In the genomic region with DNA sequence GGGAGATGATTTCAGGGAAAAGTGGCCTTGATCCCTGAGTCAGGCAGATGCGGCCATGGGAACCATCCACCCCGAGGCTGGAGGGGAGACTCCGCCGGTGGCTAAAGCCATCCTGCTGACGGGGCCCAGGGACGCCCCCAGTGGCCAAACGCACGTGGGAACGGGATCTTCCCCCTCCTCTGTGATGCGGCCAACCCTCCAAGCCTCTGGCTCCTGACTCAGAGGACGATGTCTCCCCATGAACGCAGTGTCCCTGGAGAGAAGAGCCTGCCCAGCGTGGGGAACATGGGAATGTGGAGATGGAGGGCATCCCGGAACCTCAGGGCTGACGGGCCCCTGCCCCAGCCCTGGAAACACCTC, we compare ENCODE assay signal across 18 cellular contexts. TPM values are rescaled to one million over a fixed set of nuclear protein-coding genes. Genes with fewer than 3 reads are reported as not detected.
DNase-seq lines count a peak whose midpoint lies in the region; ATAC-seq, FAIRE-seq and TF ChIP-seq lines count a peak whose summit lies in the region.
"Had no signal": no experiment of that assay in that cellular context is flagged by ENCODE, and none has a peak within 500 bp of the region (broad histone marks: within the 10 kb centered on the region; RNA-seq: fewer than 3 reads in every experiment).

No MANE protein-coding gene starts in this region.

- H3K27ac ChIP-seq in A549 = peak overlapping the region; percentile 97 to 99
- H3K27ac ChIP-seq in K562 (ENCODE audit: extremely low read depth, low read depth, low read length) = no peak overlapping the region
- peak overlapping the region in 2 of 3 donors; percentile 99 to 100 for H3K27ac ChIP-seq in right lobe of liver
- no peak overlapping the region for H3K27ac ChIP-seq in CD4-positive, alpha-beta memory T cell (ENCODE audit: low read depth, low read length)
- H3K27ac ChIP-seq: cardiac muscle cell, ovary had no signal

- 50% methylated on average over 10 of the region's 15 CpGs for WGBS in A549 (ENCODE audit: missing lambda C conversion rate)
- WGBS in K562 (ENCODE audit: insufficient coverage, low coverage, missing lambda C conversion rate) = 89% methylated on average over 6 of the region's 15 CpGs
- WGBS in right lobe of liver (ENCODE audit: insufficient coverage, low coverage, low lambda C conversion rate, missing lambda C conversion rate) = no CpG with 5 or more reads among the region's 15 CpGs

- H2AFZ ChIP-seq in K562 (ENCODE audit: low read depth, low read length) = no peak overlapping the region

- POLR2A ChIA-PET in A549 (lab: Yijun Ruan, JAX) (no interaction called here), K562 (lab: Yijun Ruan, JAX) (no interaction called here)
- POLR2A ChIA-PET in CD4-positive, alpha-beta memory T cell (lab: Charles Lee; ENCODE audit: partially characterized antibody) = no interaction called here

- H3K27ac Mint-ChIP-seq in CD4-positive, alpha-beta memory T cell = peak overlapping the region in 2 of 7 donors; percentile 30 to 84
- H3K27ac Mint-ChIP-seq: activated CD4-positive, alpha-beta T cell treated with anti-CD3 and anti-CD28 coated beads, Interleukin-2, amount 10 ng/mL, durations not matched to agents 7 days and 5 days; B cell; stimulated activated naive B cell treated with anti-CD40 and anti-IgM and Interleukin-4, amounts not matched to agents 10 μg/mL and 1 μg/mL and 100 μg/mL, for 72 hours had no signal

- H3K4me1 ChIP-seq in A549 (peaks cover 100% of the 10 kb centered on the region), K562 (replicated peaks in 1 of 2; ENCODE audit: control insufficient read depth in 2 of 2, insufficient read depth in 2 of 2, low read length in 2 of 2) (peaks cover 0 to 63% of the 10 kb centered on the region in 2 experiments; a peak in 2 of 5 replicates), right lobe of liver (peaks cover 2 to 65% (median 27%) of the 10 kb centered on the region in 4 donors)
- H3K4me1 ChIP-seq in CD4-positive, alpha-beta memory T cell (ENCODE audit: insufficient read depth, low read length) = peaks cover 10% of the 10 kb centered on the region

- in situ Hi-C loops in K562 (cut with MboI) = no loop called here

- TF ChIP-seq RAD21 in A549 (conservative IDR thresholded peaks at IDR 0.05 in 1 of 2, IDR thresholded peaks at IDR 0.05 in 1 of 2) (no peak), K562 (CRISPR knock-in tag; conservative IDR thresholded peaks at IDR 0.05 in 1 of 2, IDR thresholded peaks at IDR 0.05 in 1 of 2) (no peak)

- H3K4me1 Mint-ChIP-seq in CD4-positive, alpha-beta memory T cell = peaks cover 0 to 35% (median 2%) of the 10 kb centered on the region in 4 donors

- FAIRE-seq in A549 (lab: Jason Lieb, UNC) = no peak
- FAIRE-seq in K562 (lab: Jason Lieb, UNC) = no peak
- FAIRE-seq: H54 had no signal

- H3K4me2 ChIP-seq in A549 (peak overlapping the region; percentile 79), K562 (ENCODE audit: insufficient read depth, low read length) (no peak overlapping the region)

- H3K4me3 Mint-ChIP-seq in CD4-positive, alpha-beta memory T cell = no peak overlapping the region
- H3K4me3 Mint-ChIP-seq: activated CD4-positive, alpha-beta T cell treated with anti-CD3 and anti-CD28 coated beads, Interleukin-2, amount 10 ng/mL, durations not matched to agents 7 days and 5 days; B cell; stimulated activated naive B cell treated with anti-CD40 and anti-IgM and Interleukin-4, amounts not matched to agents 10 μg/mL and 1 μg/mL and 100 μg/mL, for 72 hours had no signal

- peaks cover 0 to 4% (median 0%) of the 10 kb centered on the region in 8 donors for H3K9me3 Mint-ChIP-seq in CD4-positive, alpha-beta memory T cell
- H3K9me3 Mint-ChIP-seq: activated CD4-positive, alpha-beta T cell treated with anti-CD3 and anti-CD28 coated beads, Interleukin-2, amount 10 ng/mL, durations not matched to agents 7 days and 5 days; stimulated activated naive B cell treated with anti-CD40 and anti-IgM and Interleukin-4, amounts not matched to agents 10 μg/mL and 1 μg/mL and 100 μg/mL, for 72 hours had no signal

- intact Hi-C loops in K562 (cut with micrococcal nuclease) = no loop called here
- intact Hi-C loops in right lobe of liver (cut with DNase I) = no loop called here
- intact Hi-C loops in CD4-positive, alpha-beta memory T cell (cut with micrococcal nuclease) = no loop called here

- peak in 1 of 2 experiments; percentile 1; a peak in 3 of 6 replicates for ATAC-seq in A549
- ATAC-seq in K562 = no peak
- ATAC-seq in right lobe of liver = no peak
- ATAC-seq in GM21360 (IDR thresholded peaks at IDR 0.05; ENCODE audit: unreplicated experiment) = no peak
- ATAC-seq: stimulated activated naive B cell treated with anti-CD40 and anti-IgM and Interleukin-4, amounts not matched to agents 10 μg/mL and 1 μg/mL and 100 μg/mL, for 72 hours had no signal

- peaks cover 0 to 6% of the 10 kb centered on the region in 2 donors for H3K36me3 Mint-ChIP-seq in CD4-positive, alpha-beta memory T cell

- peak overlapping the region in 1 of 2 experiments; percentile 74; a peak in 2 of 4 replicates for H3K9ac ChIP-seq in K562 (ENCODE audit: insufficient read depth in 1 of 2, low read depth in 2 of 2, low read length in 2 of 2)

- H3K4me3 ChIP-seq in A549 (peak overlapping the region; percentile 15; the same call in 1 of the 3 replicates), GM12875 (ENCODE audit: low read depth, low read length) (no peak overlapping the region), K562 (no peak overlapping the region), right lobe of liver (peak overlapping the region in 2 of 3 donors; percentile 80 to 83)
- no peak overlapping the region for H3K4me3 ChIP-seq in CD4-positive, alpha-beta memory T cell (ENCODE audit: low read length in 2 of 2)
- H3K4me3 ChIP-seq: cardiac muscle cell, ovary had no signal

- H3K79me2 ChIP-seq in K562 (ENCODE audit: control insufficient read depth, insufficient read depth, low read length) = peaks cover 69% of the 10 kb centered on the region

- DNase-seq in A549 (ENCODE audit: low read depth in 1 of 2, low spot score in 1 of 2) (no peak), K562 (ENCODE audit: extremely low read depth in 1 of 4, low spot score in 3 of 4) (no peak), right lobe of liver (peak in 2 of 3 donors; percentile 69 to 73), NCI-H748 treated with DMSO at 0.1 percent for 48 hours (lab: John Stamatoyannopoulos, UW) (no peak)
- DNase-seq in CD4-positive, alpha-beta memory T cell = no peak
- DNase-seq in activated CD8-positive, alpha-beta memory T cell treated with anti-CD3 and anti-CD28 coated beads, Interleukin-2, amount 50 U/mL, for 4 hours = no peak
- DNase-seq: activated CD4-positive, alpha-beta T cell treated with anti-CD3 and anti-CD28 coated beads, Interleukin-2, amount 10 ng/mL, durations not matched to agents 7 days and 5 days; activated effector memory CD4-positive, alpha-beta T cell treated with Interleukin-2 at 50 U/mL for 16 hours; NCI-H1048; RPMI8226; stimulated activated CD4-positive, alpha-beta T cell treated with anti-CD3 and anti-CD28 coated beads, Interleukin-2, amount 100 ng/mL, for 48 hours; stimulated activated naive B cell treated with anti-CD40 and anti-IgM and Interleukin-4, amounts not matched to agents 10 μg/mL and 1 μg/mL and 100 μg/mL, for 72 hours had no signal

- TF ChIP-seq EP300 in A549 (IDR thresholded peaks at IDR 0.05) = no peak
- TF ChIP-seq EP300 in K562 (IDR thresholded peaks at IDR 0.05; ENCODE audit: low read length) = no peak

- CTCF ChIA-PET in A549 (lab: Yijun Ruan, JAX) = interaction anchor here (1.0 to 30.2 kb wide), 5 partner anchors 8 to 63 kb away, joined by 3 to 417 read pairs (median 12); no protein-coding TSS in a partner anchor
- CTCF ChIA-PET in K562 (lab: Yijun Ruan, JAX; ENCODE audit: low intra/inter-chr PET ratio) = no interaction called here
- CTCF ChIA-PET in CD4-positive, alpha-beta memory T cell (lab: Charles Lee; ENCODE audit: partially characterized antibody) = interaction anchor here (9.5 kb wide), 1 partner anchor 26 kb away, joined by 388 read pairs; a partner anchor contains a TSS

- H3K9me1 ChIP-seq in K562 (ENCODE audit: control insufficient read depth, insufficient read depth, low read length) = peaks cover 8% of the 10 kb centered on the region

- H3K36me3 ChIP-seq in K562 (ENCODE audit: control insufficient read depth, insufficient read depth, low read length) (peaks cover 96% of the 10 kb centered on the region), right lobe of liver (peaks cover 0 to 10% (median 0%) of the 10 kb centered on the region in 4 donors)
- peaks cover 13% of the 10 kb centered on the region for H3K36me3 ChIP-seq in CD4-positive, alpha-beta memory T cell (ENCODE audit: insufficient read depth, low read length)
- H3K36me3 ChIP-seq: cardiac muscle cell, ovary had no signal

- no TSS peak for BruUV-seq in K562 (replicated peaks; lab: Mats Ljungman, UMichigan)

- H3K27me3 ChIP-seq in K562 (ENCODE audit: control insufficient read depth in 2 of 2, insufficient read depth in 2 of 2, low read length in 2 of 2) = no peaks in the 10 kb centered on the region
- no peaks in the 10 kb centered on the region for H3K27me3 ChIP-seq in right lobe of liver
- no peaks in the 10 kb centered on the region for H3K27me3 ChIP-seq in CD4-positive, alpha-beta memory T cell (ENCODE audit: insufficient read depth, low read length)
- H3K27me3 ChIP-seq: cardiac muscle cell, ovary had no signal

- H3K27me3 Mint-ChIP-seq in CD4-positive, alpha-beta memory T cell = no peaks in the 10 kb centered on the region
- H3K27me3 Mint-ChIP-seq: activated CD4-positive, alpha-beta T cell treated with anti-CD3 and anti-CD28 coated beads, Interleukin-2, amount 10 ng/mL, durations not matched to agents 7 days and 5 days; B cell; stimulated activated naive B cell treated with anti-CD40 and anti-IgM and Interleukin-4, amounts not matched to agents 10 μg/mL and 1 μg/mL and 100 μg/mL, for 72 hours had no signal

- no peak for TF ChIP-seq POLR2A in A549 (IDR thresholded peaks at IDR 0.05; ENCODE audit: low read length)
- no peak for TF ChIP-seq POLR2A in K562 (conservative IDR thresholded peaks at IDR 0.05)
- no peak for TF ChIP-seq POLR2A in right lobe of liver (IDR thresholded peaks at IDR 0.05)

- H3K9me3 ChIP-seq in A549 (no peaks in the 10 kb centered on the region), K562 (replicated peaks; ENCODE audit: control insufficient read depth, insufficient read depth, low read depth, low read length) (no peaks in the 10 kb centered on the region), right lobe of liver (no peaks in the 10 kb centered on the region)
- H3K9me3 ChIP-seq in CD4-positive, alpha-beta memory T cell (ENCODE audit: control insufficient read depth in 1 of 2, low read length in 2 of 2) = no peaks in the 10 kb centered on the region
- H3K9me3 ChIP-seq: ovary had no signal

- peaks cover 74% of the 10 kb centered on the region for H4K20me1 ChIP-seq in K562 (replicated peaks; ENCODE audit: control insufficient read depth, insufficient read depth, low read length)

- TF ChIP-seq CTCF in A549 (IDR thresholded peaks at IDR 0.05) = peak; percentile 14; the same call in 1 of the 3 replicates
- 0 out of 2 replicates have a peak, but pooled peaks have one; percentile 11 for TF ChIP-seq CTCF in GM12875 (IDR thresholded peaks at IDR 0.05; ENCODE audit: borderline replicate concordance, insufficient read depth, low read depth, low read length)
- TF ChIP-seq CTCF in K562 (IDR thresholded peaks at IDR 0.05 in 2 of 3, conservative IDR thresholded peaks at IDR 0.05 in 1 of 3; ENCODE audit: insufficient read depth in 2 of 3, low read depth in 1 of 3, low read length in 3 of 3) = 0 out of 6 replicates have a peak, but pooled peaks of 1 of the 3 experiments have one; percentile 18
- peak in 1 of 4 donors; percentile 17 for TF ChIP-seq CTCF in right lobe of liver (IDR thresholded peaks at IDR 0.05)

RNA-seq across cellular contexts. Expression of a gene that starts 25.0 kb away (rescaled TPM):
- polyA plus RNA-seq in A549 (2011; rRNA removed) (265 and 326 TPM in 2 replicates), A549 (2017; fragmentation: RNase III; extraction: RNeasy Plus Mini Kit Qiagen cat#74134 plus additional on column Dnase treatment) (903 to 1,096 TPM (median 972 TPM) in 3 replicates), K562 (2011; rRNA removed) (14.2 and 19.4 TPM in 2 replicates), K562 (2014; fragmentation: Illumina TruSeq; extraction: Trizol) (97.4 and 161 TPM in 2 replicates), K562 (2014; fragmentation: Nextera tagmentation; extraction: Ambion mirVana) (1 to 10 TPM; 1.9 to 4.9 TPM), K562 (2014; rRNA removed) (78.0 and 83.8 TPM in 2 replicates)
- 971 and 1,312 TPM in 2 replicates for polyA plus RNA-seq in A549 (2012; cell fraction: cytosol; rRNA removed)
- polyA plus RNA-seq in A549 (2012; cell fraction: nucleus; rRNA removed) = 1,440 and 1,925 TPM in 2 replicates
- polyA minus RNA-seq in A549 (2011; rRNA and poly(A)+ RNA removed) = 237 and 354 TPM in 2 replicates
- total RNA-seq in K562 (2011; cell fraction: chromatin; rRNA removed; ENCODE audit: low replicate concordance) = 56.8 and 152 TPM in 2 replicates
- 157 and 188 TPM in 2 replicates for total RNA-seq in K562 (2011; cell fraction: nucleolus; rRNA removed)
- 147 and 156 TPM in 2 replicates for total RNA-seq in K562 (2011; cell fraction: nucleoplasm; rRNA removed)
- total RNA-seq in K562 (2014; rRNA removed) (60.8 and 75.7 TPM in 2 replicates), K562 (2014; rRNA removed; fragmentation: Illumina TruSeq; extraction: Trizol) (16.9 and 18.6 TPM in 2 replicates), K562 (2015; rRNA removed; fragmentation: Illumina TruSeq; extraction: Trizol) (18.2 and 21.2 TPM in 2 replicates), K562 (2021) (187 and 220 TPM in 2 replicates), right lobe of liver (10 to 100 TPM in 5 of 6 experiments, 1 to 10 TPM in 1; 7.0 to 16.3 (median 12.4) TPM)
- polyA plus RNA-seq in K562 (2011; cell fraction: cytosol; rRNA removed) = 25.5 and 34.2 TPM in 2 replicates
- 35.3 and 43.3 TPM in 2 replicates for polyA plus RNA-seq in K562 (2011; cell fraction: nucleus; rRNA removed)
- 65.7 and 239 TPM in 2 replicates for polyA plus RNA-seq in K562 (2012)
- 11.7 and 15.5 TPM in 2 replicates for polyA minus RNA-seq in K562 (2011; rRNA and poly(A)+ RNA removed)
- polyA minus RNA-seq in K562 (2011; cell fraction: cytosol; rRNA and poly(A)+ RNA removed) = 39.4 and 72.3 TPM in 2 replicates
- 18.2 and 21.2 TPM in 2 replicates for polyA minus RNA-seq in K562 (2011; cell fraction: nucleus; rRNA and poly(A)+ RNA removed)
- total RNA-seq in CD4-positive, alpha-beta memory T cell = 10 to 100 TPM; 12.0 to 13.5 TPM
- 1 to 10 TPM; 3.5 to 6.4 TPM for polyA plus RNA-seq in CD4-positive, alpha-beta memory T cell

Comparison
In these comparisons a context has a peak if more than half of its experiments do, and no peak if none do; other contexts are left out.
1. DNase-seq: peak in right lobe of liver (2 of 3); none in A549 (0 of 2), K562 (0 of 4), CD4-positive, alpha-beta memory T cell (0 of 5), NCI-H748 treated with DMSO at 0.1 percent for 48 hours (single experiment) and activated CD8-positive, alpha-beta memory T cell treated with anti-CD3 and anti-CD28 coated beads, Interleukin-2, amount 50 U/mL, for 4 hours (single experiment).
2. H3K27ac ChIP-seq: peak in A549 (2 of 2) and right lobe of liver (2 of 3); none in K562 (single experiment) and CD4-positive, alpha-beta memory T cell (single experiment).
3. H3K4me3 ChIP-seq: peak in A549 (single experiment) and right lobe of liver (2 of 3); none in GM12875 (single experiment), K562 (single experiment) and CD4-positive, alpha-beta memory T cell (0 of 2).